11 cellular contexts compared by ENCODE assay signal in the genomic region with DNA sequence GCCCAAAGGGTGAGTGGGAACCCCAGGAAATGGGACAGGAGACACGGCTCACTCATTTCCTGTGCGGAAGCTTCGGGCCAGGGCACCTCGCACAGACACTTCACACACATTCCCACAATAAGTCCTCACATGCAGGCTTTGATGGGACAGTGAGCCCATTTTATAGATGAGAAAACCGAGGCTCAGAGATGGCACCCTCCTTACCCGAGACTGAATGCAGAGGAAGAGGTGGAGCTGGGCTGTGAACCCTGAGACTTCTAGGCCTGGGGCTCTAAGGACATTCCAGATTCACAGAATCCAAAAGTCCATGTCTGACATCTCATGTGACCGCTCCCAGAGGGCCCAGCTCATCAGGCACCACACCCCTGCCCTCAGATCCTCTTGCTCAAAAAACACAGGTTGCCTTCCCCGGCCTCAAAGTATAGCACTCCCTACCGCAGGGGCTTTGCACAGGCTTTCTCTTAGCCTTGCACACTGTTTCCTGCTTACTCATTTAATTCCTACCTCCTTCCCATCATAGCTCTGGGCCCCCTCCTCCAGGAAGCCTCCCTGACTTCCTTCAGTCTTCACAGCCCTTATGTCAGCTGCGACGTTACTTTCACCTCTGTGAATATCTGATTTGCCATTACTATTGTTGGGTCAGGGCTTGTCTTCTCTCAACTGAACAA.
"Had no signal": no experiment of that assay in that cellular context is flagged by ENCODE, and none has a peak within 500 bp of the region (broad histone marks: within the 10 kb centered on the region; RNA-seq: fewer than 3 reads in every experiment).

No MANE protein-coding gene starts in this region.

- H3K9me3 Mint-ChIP-seq: activated CD8-positive, alpha-beta T cell treated with anti-CD3 and anti-CD28 coated beads for 36 hours; activated naive CD4-positive, alpha-beta T cell treated with anti-CD3 and anti-CD28 coated beads, Interleukin-2, amount 50 U/mL, for 24 hours; activated T-helper 1 cell treated with anti-CD3 and anti-CD28 coated beads, Interleukin-12 subunit alpha, Interleukin-12 subunit beta, Interleukin-2, Interleukin-4 antibody, amounts not matched to agents 30 ng/mL and 10 ng/mL and 1 ng/mL, durations not matched to agents 14 hours and 24 hours and 36 hours; stimulated activated effector memory CD8-positive, alpha-beta T cell treated with anti-CD3 and anti-CD28 coated beads, Interleukin-12 subunit alpha, Interleukin-12 subunit beta, amount 100 ng/mL, for 72 hours had no signal

- H3K4me3 Mint-ChIP-seq: activated CD8-positive, alpha-beta T cell treated with anti-CD3 and anti-CD28 coated beads for 36 hours; activated naive CD4-positive, alpha-beta T cell treated with anti-CD3 and anti-CD28 coated beads, Interleukin-2, amount 50 U/mL, for 24 hours; activated T-helper 1 cell treated with anti-CD3 and anti-CD28 coated beads, Interleukin-12 subunit alpha, Interleukin-12 subunit beta, Interleukin-2, Interleukin-4 antibody, amounts not matched to agents 30 ng/mL and 10 ng/mL and 1 ng/mL, durations not matched to agents 14 hours and 24 hours and 36 hours; stimulated activated effector memory CD8-positive, alpha-beta T cell treated with anti-CD3 and anti-CD28 coated beads, Interleukin-12 subunit alpha, Interleukin-12 subunit beta, amount 100 ng/mL, for 72 hours had no signal

- H3K27me3 Mint-ChIP-seq: activated CD8-positive, alpha-beta T cell treated with anti-CD3 and anti-CD28 coated beads for 36 hours; activated naive CD4-positive, alpha-beta T cell treated with anti-CD3 and anti-CD28 coated beads, Interleukin-2, amount 50 U/mL, for 24 hours had no signal

- ATAC-seq: lower lobe of right lung, right cardiac atrium had no signal

- DNase-seq: activated CD4-positive, CD25-positive, alpha-beta regulatory T cell treated with anti-CD3 and anti-CD28 coated beads, Interleukin-2, amount 50 U/mL, for 72 hours; activated CD8-positive, alpha-beta memory T cell treated with anti-CD3 and anti-CD28 coated beads, Interleukin-2, amount 50 U/mL, for 4 hours; lower lobe of right lung; midbrain; right cardiac atrium; thyroid gland; uterus had no signal

- H3K27ac Mint-ChIP-seq: activated CD8-positive, alpha-beta T cell treated with anti-CD3 and anti-CD28 coated beads for 36 hours; activated naive CD4-positive, alpha-beta T cell treated with anti-CD3 and anti-CD28 coated beads, Interleukin-2, amount 50 U/mL, for 24 hours; activated T-helper 1 cell treated with anti-CD3 and anti-CD28 coated beads, Interleukin-12 subunit alpha, Interleukin-12 subunit beta, Interleukin-2, Interleukin-4 antibody, amounts not matched to agents 30 ng/mL and 10 ng/mL and 1 ng/mL, durations not matched to agents 14 hours and 24 hours and 36 hours had no signal
